15 cellular contexts compared by ENCODE assay signal in the genomic region with DNA sequence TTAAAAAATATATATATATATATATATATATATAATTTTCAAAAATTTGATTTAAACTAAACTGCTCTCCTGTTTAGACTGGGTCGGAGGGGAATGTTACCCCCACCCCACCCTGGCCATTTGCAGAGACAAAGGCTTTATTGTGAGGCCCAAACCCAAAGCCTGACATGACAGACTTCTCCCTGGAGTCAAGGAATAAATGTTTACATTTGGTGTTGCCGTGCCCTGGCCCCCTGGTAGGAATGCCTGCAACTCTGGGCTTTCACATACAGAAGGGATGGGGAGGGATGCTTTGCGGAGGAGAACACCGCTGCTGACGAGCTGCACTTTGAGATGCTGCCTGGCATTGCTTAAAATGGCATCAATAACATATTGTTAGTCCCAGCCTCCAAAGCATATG.
A peak's percentile ranks its signal among the peaks of the same experiment; 100 is the strongest.
DNase-seq lines count a peak whose midpoint lies in the region; ATAC-seq lines count a peak whose summit lies in the region.
"Had no signal": no experiment of that assay in that cellular context is flagged by ENCODE, and none has a peak within 500 bp of the region (broad histone marks: within the 10 kb centered on the region; RNA-seq: fewer than 3 reads in every experiment).

No MANE protein-coding gene starts in this region.

- DNase-seq in NCI-H526 (lab: John Stamatoyannopoulos, UW) = peak; percentile 83 to 92
- peak in 2 of 49 donors; percentile 18 to 24 for DNase-seq in substantia nigra (lab: John Stamatoyannopoulos, UW)
- no peak for DNase-seq in germinal center (ENCODE audit: low spot score)
- no peak for DNase-seq in NCI-H1105 treated with DMSO at 0.1 percent for 48 hours (lab: John Stamatoyannopoulos, UW)
- DNase-seq in OCI-M2 (lab: John Stamatoyannopoulos, UW; ENCODE audit: unreplicated experiment) = no peak
- DNase-seq: Caco-2, DMS53, GM23248, NCI-H1930, Peyer's patch, SK-N-SH had no signal

- no peak for ATAC-seq in GM18861 (IDR thresholded peaks at IDR 0.05; ENCODE audit: unreplicated experiment)
- ATAC-seq: Right ventricle myocardium inferior had no signal

- peak overlapping the region; percentile 50 for H3K27ac ChIP-seq in cingulate gyrus (ENCODE audit: low read depth, low read length)
- H3K27ac ChIP-seq in layer of hippocampus (ENCODE audit: low read depth, low read length) = peak overlapping the region; percentile 43
- peak overlapping the region; percentile 50 for H3K27ac ChIP-seq in substantia nigra (ENCODE audit: low read depth, low read length, poor library complexity, severe bottlenecking)
- H3K27ac ChIP-seq: GM23248, Peyer's patch had no signal

- H3K27me3 ChIP-seq in layer of hippocampus (ENCODE audit: control insufficient read depth, insufficient read depth, low read length) = no peaks in the 10 kb centered on the region
- H3K27me3 ChIP-seq: Peyer's patch had no signal

Comparison
In these comparisons a context has a peak if more than half of its experiments do, and no peak if none do; other contexts are left out.
1. DNase-seq: peak in NCI-H526 (2 of 2); none in germinal center (single experiment), NCI-H1105 treated with DMSO at 0.1 percent for 48 hours (single experiment) and OCI-M2 (single experiment).
2. Peak in every context shown above with its lines, with median percentiles within 50 percentile points of each other: H3K27ac ChIP-seq.